Comparison of ENCODE assay signal across 11 cellular contexts in the genomic region with DNA sequence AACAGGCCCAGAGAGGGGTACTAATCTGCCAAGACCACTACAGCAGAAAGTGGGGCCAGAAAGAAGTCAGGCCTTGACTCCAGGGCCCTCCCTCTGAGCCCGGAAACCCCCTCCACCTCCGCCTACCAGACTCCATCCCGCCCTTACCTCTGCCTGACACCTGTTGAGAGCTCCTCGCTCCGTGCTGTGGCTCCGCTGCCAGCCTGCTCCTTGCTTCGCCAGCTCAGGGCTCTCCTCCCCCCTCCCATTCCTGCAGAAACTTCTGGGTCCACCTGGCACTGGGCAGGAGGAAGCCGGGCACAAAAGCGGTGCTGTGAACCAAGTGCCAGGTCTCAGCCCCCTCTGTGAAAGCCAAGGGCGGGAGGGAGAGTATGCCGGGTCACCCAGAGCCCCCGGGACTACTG. TPM values are rescaled to one million over a fixed set of nuclear protein-coding genes. Genes with fewer than 3 reads are reported as not detected.
DNase-seq lines count a peak whose midpoint lies in the region; ATAC-seq and TF ChIP-seq lines count a peak whose summit lies in the region.
"Had no signal": no experiment of that assay in that cellular context is flagged by ENCODE, and none has a peak within 500 bp of the region (broad histone marks: within the 10 kb centered on the region; RNA-seq: fewer than 3 reads in every experiment).

No MANE protein-coding gene starts in this region.

- peak overlapping the region; percentile 93 for H3K4me3 Mint-ChIP-seq in activated T-helper 1 cell treated with anti-CD3 and anti-CD28 coated beads, Interleukin-12 subunit alpha, Interleukin-12 subunit beta, Interleukin-2, Interleukin-4 antibody, amounts not matched to agents 30 ng/mL and 10 ng/mL and 1 ng/mL, durations not matched to agents 14 hours and 24 hours and 36 hours

- peaks cover 31 to 67% (median 56%) of the 10 kb centered on the region in 4 donors for H3K4me1 ChIP-seq in stomach

- H3K27ac Mint-ChIP-seq in activated T-helper 1 cell treated with anti-CD3 and anti-CD28 coated beads, Interleukin-12 subunit alpha, Interleukin-12 subunit beta, Interleukin-2, Interleukin-4 antibody, amounts not matched to agents 30 ng/mL and 10 ng/mL and 1 ng/mL, durations not matched to agents 14 hours and 24 hours and 36 hours, result peak overlapping the region; percentile 100

- no peak for TF ChIP-seq EP300 in stomach (IDR thresholded peaks at IDR 0.05)

- no peaks in the 10 kb centered on the region for H3K36me3 ChIP-seq in KOPT-K1 (ENCODE audit: insufficient read depth, low read length)
- H3K36me3 ChIP-seq in stomach, result peaks cover 5 to 31% (median 29%) of the 10 kb centered on the region in 4 donors
- H3K36me3 ChIP-seq: cardiac muscle cell, neutrophil had no signal

- peak overlapping the region; percentile 62 for H3K27ac ChIP-seq in KOPT-K1 (ENCODE audit: low read depth, low read length, poor library complexity, severe bottlenecking)
- peak overlapping the region; percentile 90 for H3K27ac ChIP-seq in layer of hippocampus (ENCODE audit: low read depth, low read length)
- H3K27ac ChIP-seq in stomach, result peak overlapping the region; percentile 22 to 86 (median 77)

- H3K36me3 Mint-ChIP-seq in activated T-helper 1 cell treated with anti-CD3 and anti-CD28 coated beads, Interleukin-12 subunit alpha, Interleukin-12 subunit beta, Interleukin-2, Interleukin-4 antibody, amounts not matched to agents 30 ng/mL and 10 ng/mL and 1 ng/mL, durations not matched to agents 14 hours and 24 hours and 36 hours (ENCODE audit: low read depth), result peaks cover 11% of the 10 kb centered on the region

- no peak for TF ChIP-seq POLR2A in stomach (IDR thresholded peaks at IDR 0.05)

- TF ChIP-seq CTCF in stomach (IDR thresholded peaks at IDR 0.05), result no peak

- WGBS in stomach, 5 donors, result 42 to 71% (median 61%) methylated on average over 12 of the region's 12 CpGs

- no peaks in the 10 kb centered on the region for H3K9me3 Mint-ChIP-seq in activated T-helper 1 cell treated with anti-CD3 and anti-CD28 coated beads, Interleukin-12 subunit alpha, Interleukin-12 subunit beta, Interleukin-2, Interleukin-4 antibody, amounts not matched to agents 30 ng/mL and 10 ng/mL and 1 ng/mL, durations not matched to agents 14 hours and 24 hours and 36 hours

- H3K27me3 ChIP-seq in layer of hippocampus (ENCODE audit: control insufficient read depth, insufficient read depth, low read length) (no peaks in the 10 kb centered on the region), stomach (no peaks in the 10 kb centered on the region)
- H3K27me3 ChIP-seq: cardiac muscle cell, neutrophil had no signal

- H3K4me1 Mint-ChIP-seq in activated T-helper 1 cell treated with anti-CD3 and anti-CD28 coated beads, Interleukin-12 subunit alpha, Interleukin-12 subunit beta, Interleukin-2, Interleukin-4 antibody, amounts not matched to agents 30 ng/mL and 10 ng/mL and 1 ng/mL, durations not matched to agents 14 hours and 24 hours and 36 hours (ENCODE audit: low read depth), result peaks cover 51% of the 10 kb centered on the region

- intact Hi-C loops in activated T-helper 1 cell treated with anti-CD3 and anti-CD28 coated beads, Interleukin-12 subunit alpha, Interleukin-12 subunit beta, Interleukin-2, Interleukin-4 antibody, amounts not matched to agents 30 ng/mL and 10 ng/mL and 1 ng/mL, durations not matched to agents 14 hours and 24 hours and 36 hours (cut with micrococcal nuclease), result loop anchor here (1.0 to 10.0 kb wide), 3 partner anchors 10 to 331 kb away; partner anchors contain the start of gene TOR2A
- intact Hi-C loops in stomach (cut with DNase I; ENCODE audit: low total_unique reads), result no loop called here

- H3K4me3 ChIP-seq in stomach, result no peak overlapping the region
- H3K4me3 ChIP-seq: cardiac muscle cell had no signal

- H3K27me3 Mint-ChIP-seq in activated T-helper 1 cell treated with anti-CD3 and anti-CD28 coated beads, Interleukin-12 subunit alpha, Interleukin-12 subunit beta, Interleukin-2, Interleukin-4 antibody, amounts not matched to agents 30 ng/mL and 10 ng/mL and 1 ng/mL, durations not matched to agents 14 hours and 24 hours and 36 hours (ENCODE audit: insufficient read depth), result no peaks in the 10 kb centered on the region

- no peak for ATAC-seq in GM21526 (IDR thresholded peaks at IDR 0.05; ENCODE audit: low FRiP score, unreplicated experiment)

- peak; percentile 60 for DNase-seq in activated T-helper 1 cell treated with anti-CD3 and anti-CD28 coated beads, Interleukin-12 subunit alpha, Interleukin-12 subunit beta, Interleukin-2, Interleukin-4 antibody, amounts not matched to agents 30 ng/mL and 10 ng/mL and 1 ng/mL, durations not matched to agents 14 hours and 24 hours and 36 hours (ENCODE audit: low spot score)
- DNase-seq in stomach, result no peak
- DNase-seq in HK-2 (ENCODE audit: unreplicated experiment), result no peak
- DNase-seq in germinal center (ENCODE audit: low spot score), result no peak
- DNase-seq in NOMO-1 (lab: John Stamatoyannopoulos, UW; ENCODE audit: unreplicated experiment in 2 of 2), result no peak
- DNase-seq: NCI-H2029 treated with DMSO at 0.1 percent for 48 hours had no signal

- H3K9me3 ChIP-seq in KOPT-K1 (ENCODE audit: insufficient read depth, low read length, poor library complexity, severe bottlenecking) (no peaks in the 10 kb centered on the region), stomach (no peaks in the 10 kb centered on the region)
- H3K9me3 ChIP-seq: neutrophil had no signal

RNA-seq across cellular contexts. Expression of gene ST6GALNAC6, which starts 6.4 kb away (rescaled TPM):
- 60.6 and 62.4 TPM in 2 replicates for total RNA-seq in activated T-helper 1 cell treated with anti-CD3 and anti-CD28 coated beads, Interleukin-12 subunit alpha, Interleukin-12 subunit beta, Interleukin-2, Interleukin-4 antibody, amounts not matched to agents 30 ng/mL and 10 ng/mL and 1 ng/mL, durations not matched to agents 14 hours and 24 hours and 36 hours
- total RNA-seq in stomach, result 100 to 1,000 TPM in 2 of 5 donors, 10 to 100 TPM in 3; 18.0 to 145 (median 92.4) TPM
- polyA plus RNA-seq in stomach, result 10 to 100 TPM; 32.8 to 63.8 (median 42.2) TPM

RNA-seq across cellular contexts. Expression of gene ST6GALNAC4, which starts 11.1 kb away (rescaled TPM):
- total RNA-seq in activated T-helper 1 cell treated with anti-CD3 and anti-CD28 coated beads, Interleukin-12 subunit alpha, Interleukin-12 subunit beta, Interleukin-2, Interleukin-4 antibody, amounts not matched to agents 30 ng/mL and 10 ng/mL and 1 ng/mL, durations not matched to agents 14 hours and 24 hours and 36 hours, result 30.8 and 31.6 TPM in 2 replicates
- total RNA-seq in stomach, result 10 to 100 TPM in 3 of 5 donors, 1 to 10 TPM in 2; 3.7 to 33.6 (median 14.5) TPM
- 10 to 100 TPM; 10.5 to 14.2 (median 11.8) TPM for polyA plus RNA-seq in stomach

RNA-seq across cellular contexts. Expression of gene PIP5KL1, which starts 24.8 kb away (rescaled TPM):
- total RNA-seq in activated T-helper 1 cell treated with anti-CD3 and anti-CD28 coated beads, Interleukin-12 subunit alpha, Interleukin-12 subunit beta, Interleukin-2, Interleukin-4 antibody, amounts not matched to agents 30 ng/mL and 10 ng/mL and 1 ng/mL, durations not matched to agents 14 hours and 24 hours and 36 hours, result 1.1 and 1.2 TPM in 2 replicates
- 10 to 100 TPM in 3 of 5 donors, under 1 TPM in 1, not detected in 1; 0.55 to 98.0 (median 19.1) TPM for total RNA-seq in stomach
- polyA plus RNA-seq in stomach, result 1 to 10 TPM in 2 of 3 donors, under 1 TPM in 1; 0.50 to 3.3 (median 2.3) TPM

RNA-seq across cellular contexts. Expression of gene AK1, which starts 28.3 kb away (rescaled TPM):
- total RNA-seq in activated T-helper 1 cell treated with anti-CD3 and anti-CD28 coated beads, Interleukin-12 subunit alpha, Interleukin-12 subunit beta, Interleukin-2, Interleukin-4 antibody, amounts not matched to agents 30 ng/mL and 10 ng/mL and 1 ng/mL, durations not matched to agents 14 hours and 24 hours and 36 hours, result 17.2 and 20.8 TPM in 2 replicates
- 10 to 100 TPM in 3 of 5 donors, 1 to 10 TPM in 1, not detected in 1; 7.2 to 88.3 (median 39.8) TPM for total RNA-seq in stomach
- polyA plus RNA-seq in stomach, result 10 to 100 TPM; 64.4 to 92.1 (median 89.7) TPM

RNA-seq across cellular contexts. Expression of gene DPM2, which starts 31.9 kb away (rescaled TPM):
- total RNA-seq in activated T-helper 1 cell treated with anti-CD3 and anti-CD28 coated beads, Interleukin-12 subunit alpha, Interleukin-12 subunit beta, Interleukin-2, Interleukin-4 antibody, amounts not matched to agents 30 ng/mL and 10 ng/mL and 1 ng/mL, durations not matched to agents 14 hours and 24 hours and 36 hours, result 62.6 and 70.2 TPM in 2 replicates
- total RNA-seq in stomach, result 10 to 100 TPM in 4 of 5 donors, 1 to 10 TPM in 1; 1.7 to 98.2 (median 55.4) TPM
- 10 to 100 TPM; 27.0 to 38.0 (median 32.5) TPM for polyA plus RNA-seq in stomach
